ENCODE assay signal across 22 cellular contexts in genomic region chr12:124302807-124303578, GRCh38. TPM values are rescaled to one million over a fixed set of nuclear protein-coding genes. Genes with fewer than 3 reads are reported as not detected.
"Had no signal": no experiment of that assay in that cellular context is flagged by ENCODE, and none has a peak within 500 bp of the region (broad histone marks: within the 10 kb centered on the region; RNA-seq: fewer than 3 reads in every experiment).

No MANE protein-coding gene starts in this region.

- H3K4me1 ChIP-seq: sigmoid colon had no signal

- H3K4me3 Mint-ChIP-seq: activated CD4-positive, alpha-beta T cell treated with anti-CD3 and anti-CD28 coated beads, Interleukin-2, amount 10 ng/mL, durations not matched to agents 7 days and 5 days; activated naive CD8-positive, alpha-beta T cell treated with anti-CD3 and anti-CD28 coated beads, Interleukin-2, amount 10 ng/mL, durations not matched to agents 7 days and 5 days; activated T-cell treated with anti-CD3 and anti-CD28 coated beads, Interleukin-2, amount 50 U/mL, for 72 hours; effector memory CD8-positive, alpha-beta T cell; immature natural killer cell; neural crest cell; stimulated activated effector memory CD8-positive, alpha-beta T cell treated with anti-CD3 and anti-CD28 coated beads, Interleukin-12 subunit alpha, Interleukin-12 subunit beta, amount 100 ng/mL, for 72 hours; T-helper 17 cell had no signal

- H3K4me1 Mint-ChIP-seq: activated CD4-positive, alpha-beta T cell treated with anti-CD3 and anti-CD28 coated beads, Interleukin-2, amount 10 ng/mL, durations not matched to agents 7 days and 5 days; activated naive CD8-positive, alpha-beta T cell treated with anti-CD3 and anti-CD28 coated beads, Interleukin-2, amount 10 ng/mL, durations not matched to agents 7 days and 5 days; immature natural killer cell; neural crest cell; stimulated activated effector memory CD8-positive, alpha-beta T cell treated with anti-CD3 and anti-CD28 coated beads, Interleukin-12 subunit alpha, Interleukin-12 subunit beta, amount 100 ng/mL, for 72 hours; T-helper 17 cell had no signal

- H3K27me3 Mint-ChIP-seq: activated naive CD8-positive, alpha-beta T cell treated with anti-CD3 and anti-CD28 coated beads, Interleukin-2, amount 10 ng/mL, durations not matched to agents 7 days and 5 days had no signal

- H3K9me3 Mint-ChIP-seq: activated CD4-positive, alpha-beta T cell treated with anti-CD3 and anti-CD28 coated beads, Interleukin-2, amount 10 ng/mL, durations not matched to agents 7 days and 5 days; activated naive CD8-positive, alpha-beta T cell treated with anti-CD3 and anti-CD28 coated beads, Interleukin-2, amount 10 ng/mL, durations not matched to agents 7 days and 5 days; activated T-cell treated with anti-CD3 and anti-CD28 coated beads, Interleukin-2, amount 50 U/mL, for 72 hours; effector memory CD8-positive, alpha-beta T cell; immature natural killer cell; neural crest cell; stimulated activated effector memory CD8-positive, alpha-beta T cell treated with anti-CD3 and anti-CD28 coated beads, Interleukin-12 subunit alpha, Interleukin-12 subunit beta, amount 100 ng/mL, for 72 hours had no signal

- DNase-seq: activated CD4-positive, alpha-beta T cell treated with anti-CD3 and anti-CD28 coated beads, Interleukin-2, amount 10 ng/mL, durations not matched to agents 7 days and 5 days; activated CD8-positive, alpha-beta memory T cell treated with anti-CD3 and anti-CD28 coated beads, Interleukin-2, amount 50 U/mL, for 48 hours; activated gamma-delta T cell; activated naive CD8-positive, alpha-beta T cell treated with anti-CD3 and anti-CD28 coated beads, Interleukin-2, amount 10 ng/mL, durations not matched to agents 7 days and 5 days; activated T-cell treated with anti-CD3 and anti-CD28 coated beads, Interleukin-2, amount 50 U/mL, for 72 hours; dermis blood vessel endothelial cell; effector memory CD8-positive, alpha-beta T cell; foreskin melanocyte; head of caudate nucleus; immature natural killer cell; mesenchymal stem cell; ovary; sigmoid colon; stimulated activated CD4-positive, alpha-beta T cell treated with anti-CD3 and anti-CD28 coated beads, Interleukin-12 subunit alpha, Interleukin-12 subunit beta, amount 100 ng/mL, for 4 hours; T-helper 17 cell had no signal

- H3K27ac ChIP-seq: epithelial cell of prostate, ovary, sigmoid colon, thoracic aorta had no signal

- H3K36me3 ChIP-seq: ovary, sigmoid colon, thoracic aorta had no signal

- H3K4me3 ChIP-seq: ovary, sigmoid colon, thoracic aorta had no signal

- H3K27ac Mint-ChIP-seq: activated CD4-positive, alpha-beta T cell treated with anti-CD3 and anti-CD28 coated beads, Interleukin-2, amount 10 ng/mL, durations not matched to agents 7 days and 5 days; activated naive CD8-positive, alpha-beta T cell treated with anti-CD3 and anti-CD28 coated beads, Interleukin-2, amount 10 ng/mL, durations not matched to agents 7 days and 5 days; activated T-cell treated with anti-CD3 and anti-CD28 coated beads, Interleukin-2, amount 50 U/mL, for 72 hours; effector memory CD8-positive, alpha-beta T cell; immature natural killer cell; stimulated activated effector memory CD8-positive, alpha-beta T cell treated with anti-CD3 and anti-CD28 coated beads, Interleukin-12 subunit alpha, Interleukin-12 subunit beta, amount 100 ng/mL, for 72 hours; T-helper 17 cell had no signal

- H3K36me3 Mint-ChIP-seq: activated naive CD8-positive, alpha-beta T cell treated with anti-CD3 and anti-CD28 coated beads, Interleukin-2, amount 10 ng/mL, durations not matched to agents 7 days and 5 days; immature natural killer cell; stimulated activated effector memory CD8-positive, alpha-beta T cell treated with anti-CD3 and anti-CD28 coated beads, Interleukin-12 subunit alpha, Interleukin-12 subunit beta, amount 100 ng/mL, for 72 hours had no signal

- FAIRE-seq: TTC549 had no signal

- ATAC-seq: activated T-cell treated with anti-CD3 and anti-CD28 coated beads, Interleukin-2, amount 50 U/mL, for 72 hours; effector memory CD8-positive, alpha-beta T cell; left lobe of liver; stimulated activated effector memory CD8-positive, alpha-beta T cell treated with anti-CD3 and anti-CD28 coated beads, Interleukin-12 subunit alpha, Interleukin-12 subunit beta, amount 100 ng/mL, for 72 hours; T-helper 17 cell had no signal

- H3K9me3 ChIP-seq: ovary, sigmoid colon, thoracic aorta had no signal

- H3K27me3 ChIP-seq: ovary had no signal

RNA-seq across cellular contexts. Expression of gene RFLNA, which starts 8.1 kb away (rescaled TPM):
- total RNA-seq: activated CD4-positive, alpha-beta T cell treated with anti-CD3 and anti-CD28 coated beads, Interleukin-2, amount 10 ng/mL, durations not matched to agents 7 days and 5 days; activated naive CD8-positive, alpha-beta T cell treated with anti-CD3 and anti-CD28 coated beads, Interleukin-2, amount 10 ng/mL, durations not matched to agents 7 days and 5 days; activated T-cell treated with anti-CD3 and anti-CD28 coated beads, Interleukin-2, amount 50 U/mL, for 72 hours; fibroblast of lung; left lobe of liver; T-helper 17 cell had no signal
- polyA plus RNA-seq: immature natural killer cell had no signal
